ENCODE assay signal across 12 cellular contexts in the genomic region with DNA sequence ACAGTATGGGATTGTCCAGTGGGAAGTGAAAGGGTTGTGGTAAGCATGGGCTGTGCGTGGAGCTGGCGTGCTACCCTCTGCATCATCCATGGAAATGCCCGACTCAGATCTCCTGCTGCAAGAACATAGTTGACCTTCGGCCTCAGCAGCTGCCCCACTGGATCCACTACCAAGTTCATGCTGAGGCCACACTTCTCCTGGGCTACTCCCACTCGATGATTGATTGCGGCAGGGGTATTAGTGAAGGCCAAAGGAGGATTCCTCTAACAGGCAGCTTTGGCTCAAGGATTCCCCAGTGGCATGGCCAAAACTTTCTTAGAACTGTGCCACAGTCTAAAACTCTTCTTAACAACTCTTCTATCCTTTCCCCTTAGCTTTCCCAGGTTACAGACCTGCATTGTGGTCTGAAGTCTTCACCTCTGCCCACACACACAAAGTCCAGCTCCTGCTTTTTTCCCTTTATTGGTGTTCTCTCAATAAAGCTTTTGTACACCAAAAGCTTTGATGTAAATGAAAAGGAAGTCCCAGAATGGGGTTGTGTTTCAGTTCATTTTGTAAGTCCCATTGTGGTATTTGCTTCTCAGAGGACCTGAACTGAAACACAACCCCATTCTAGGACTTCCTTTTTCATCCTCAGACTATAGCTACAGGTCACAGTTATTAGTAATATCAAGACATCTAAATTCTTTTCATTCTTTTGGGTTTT. TPM values are rescaled to one million over a fixed set of nuclear protein-coding genes. Genes with fewer than 3 reads are reported as not detected.
DNase-seq lines count a peak whose midpoint lies in the region; ATAC-seq and TF ChIP-seq lines count a peak whose summit lies in the region.
"Had no signal": no experiment of that assay in that cellular context is flagged by ENCODE, and none has a peak within 500 bp of the region (broad histone marks: within the 10 kb centered on the region; RNA-seq: fewer than 3 reads in every experiment).

No MANE protein-coding gene starts in this region.

- ATAC-seq in activated naive CD8-positive, alpha-beta T cell treated with anti-CD3 and anti-CD28 coated beads, Interleukin-2, amount 10 ng/mL, durations not matched to agents 7 days and 5 days (ENCODE audit: low read depth), result no peak
- ATAC-seq in HG02938 (IDR thresholded peaks at IDR 0.05; ENCODE audit: unreplicated experiment) (peak; percentile 84), psoas muscle (no peak)
- ATAC-seq: pancreas had no signal

- peak overlapping the region; percentile 86 for H3K27ac Mint-ChIP-seq in activated naive CD8-positive, alpha-beta T cell treated with anti-CD3 and anti-CD28 coated beads, Interleukin-2, amount 10 ng/mL, durations not matched to agents 7 days and 5 days
- H3K27ac Mint-ChIP-seq in activated naive CD8-positive, alpha-beta T cell treated with anti-CD3 and anti-CD28 coated beads for 36 hours, result no peak overlapping the region
- H3K27ac Mint-ChIP-seq in endothelial cell (ENCODE audit: unreplicated experiment), result no peak overlapping the region
- H3K27ac Mint-ChIP-seq: H9 had no signal

- H3K27me3 Mint-ChIP-seq in activated naive CD8-positive, alpha-beta T cell treated with anti-CD3 and anti-CD28 coated beads, Interleukin-2, amount 10 ng/mL, durations not matched to agents 7 days and 5 days, result no peaks in the 10 kb centered on the region
- H3K27me3 Mint-ChIP-seq in activated naive CD8-positive, alpha-beta T cell treated with anti-CD3 and anti-CD28 coated beads for 36 hours, result no peaks in the 10 kb centered on the region
- H3K27me3 Mint-ChIP-seq in endothelial cell (ENCODE audit: unreplicated experiment), result no peaks in the 10 kb centered on the region

- H3K36me3 ChIP-seq in psoas muscle (ENCODE audit: insufficient read depth in 1 of 2, low read depth in 1 of 2), result no peaks in the 10 kb centered on the region
- H3K36me3 ChIP-seq: pancreas had no signal

- WGBS in psoas muscle, 3 donors, result 28 to 42% (median 33%) methylated on average over 6 of the region's 6 CpGs

- H3K36me3 Mint-ChIP-seq in activated naive CD8-positive, alpha-beta T cell treated with anti-CD3 and anti-CD28 coated beads, Interleukin-2, amount 10 ng/mL, durations not matched to agents 7 days and 5 days, result peaks cover 4% of the 10 kb centered on the region
- H3K36me3 Mint-ChIP-seq in activated naive CD8-positive, alpha-beta T cell treated with anti-CD3 and anti-CD28 coated beads for 36 hours, result no peaks in the 10 kb centered on the region
- H3K36me3 Mint-ChIP-seq in endothelial cell (ENCODE audit: low read depth, unreplicated experiment), result peaks cover 5% of the 10 kb centered on the region

- no peak for TF ChIP-seq CTCF in NB4 (IDR thresholded peaks at IDR 0.05; ENCODE audit: low read depth, low read length)
- TF ChIP-seq CTCF in psoas muscle (IDR thresholded peaks at IDR 0.05), result no peak
- no peak for TF ChIP-seq CTCF in endothelial cell (IDR thresholded peaks at IDR 0.05; ENCODE audit: unreplicated experiment)

- TF ChIP-seq POLR2A in NB4 (IDR thresholded peaks at IDR 0.05; ENCODE audit: extremely low read depth, insufficient read length), result no peak

- H3K4me1 Mint-ChIP-seq in activated naive CD8-positive, alpha-beta T cell treated with anti-CD3 and anti-CD28 coated beads, Interleukin-2, amount 10 ng/mL, durations not matched to agents 7 days and 5 days, result peaks cover 34% of the 10 kb centered on the region
- peaks cover 31% of the 10 kb centered on the region for H3K4me1 Mint-ChIP-seq in activated naive CD8-positive, alpha-beta T cell treated with anti-CD3 and anti-CD28 coated beads for 36 hours
- H3K4me1 Mint-ChIP-seq in endothelial cell (ENCODE audit: unreplicated experiment), result peaks cover 9% of the 10 kb centered on the region

- H3K27ac ChIP-seq in psoas muscle, result no peak overlapping the region
- H3K27ac ChIP-seq: pancreas had no signal

- intact Hi-C loops in psoas muscle (cut with DNase I), result loop anchor here in 1 of 2 donors (5.0 to 10.0 kb wide), 2 partner anchors 90 to 313 kb away; no protein-coding TSS in a partner anchor

- peak overlapping the region; percentile 59 for H3K4me3 Mint-ChIP-seq in activated naive CD8-positive, alpha-beta T cell treated with anti-CD3 and anti-CD28 coated beads, Interleukin-2, amount 10 ng/mL, durations not matched to agents 7 days and 5 days
- no peak overlapping the region for H3K4me3 Mint-ChIP-seq in activated naive CD8-positive, alpha-beta T cell treated with anti-CD3 and anti-CD28 coated beads for 36 hours
- H3K4me3 Mint-ChIP-seq in endothelial cell (ENCODE audit: unreplicated experiment), result no peak overlapping the region
- H3K4me3 Mint-ChIP-seq: H9 had no signal

- no peaks in the 10 kb centered on the region for H3K9me3 Mint-ChIP-seq in activated naive CD8-positive, alpha-beta T cell treated with anti-CD3 and anti-CD28 coated beads, Interleukin-2, amount 10 ng/mL, durations not matched to agents 7 days and 5 days
- no peaks in the 10 kb centered on the region for H3K9me3 Mint-ChIP-seq in activated naive CD8-positive, alpha-beta T cell treated with anti-CD3 and anti-CD28 coated beads for 36 hours
- H3K9me3 Mint-ChIP-seq in endothelial cell (ENCODE audit: unreplicated experiment), result no peaks in the 10 kb centered on the region
- H3K9me3 Mint-ChIP-seq: H9 had no signal

- no peak for DNase-seq in activated naive CD8-positive, alpha-beta T cell treated with anti-CD3 and anti-CD28 coated beads, Interleukin-2, amount 10 ng/mL, durations not matched to agents 7 days and 5 days
- DNase-seq in activated naive CD8-positive, alpha-beta T cell treated with anti-CD3 and anti-CD28 coated beads for 36 hours, result no peak
- DNase-seq in NB4 (ENCODE audit: low read depth) (peak; percentile 39), NCI-H2029 (lab: John Stamatoyannopoulos, UW) (no peak), NCI-H1105 (lab: John Stamatoyannopoulos, UW) (no peak), psoas muscle (no peak), endothelial cell (ENCODE audit: low spot score) (no peak)
- DNase-seq: activated naive CD4-positive, alpha-beta T cell; H9; pancreas; stimulated activated naive CD4-positive, alpha-beta T cell treated with Interleukin-2 at 50 U/mL for 16 hours had no signal

- no peaks in the 10 kb centered on the region for H3K9me3 ChIP-seq in psoas muscle
- H3K9me3 ChIP-seq: pancreas had no signal

- POLR2A ChIA-PET in activated naive CD8-positive, alpha-beta T cell treated with anti-CD3 and anti-CD28 coated beads, Interleukin-2, amount 10 ng/mL, durations not matched to agents 7 days and 5 days (lab: Charles Lee), result interaction anchor here (2.7 kb wide), 1 partner anchor 27 kb away, joined by 13 read pairs; no protein-coding TSS in a partner anchor

- H3K27me3 ChIP-seq in psoas muscle (ENCODE audit: insufficient read depth in 3 of 3, low read length in 2 of 3), result peaks cover 0 to under 1% (median 0%) of the 10 kb centered on the region in 3 donors
- H3K27me3 ChIP-seq: pancreas had no signal

- H3K4me1 ChIP-seq in psoas muscle, result peaks cover 8% of the 10 kb centered on the region

- no peak overlapping the region for H3K4me3 ChIP-seq in NB4 (ENCODE audit: low read depth, low read length)
- no peak overlapping the region for H3K4me3 ChIP-seq in psoas muscle
- H3K4me3 ChIP-seq: pancreas had no signal

RNA-seq across cellular contexts. Expression of gene TBC1D5, which starts 4.9 kb away (rescaled TPM):
- total RNA-seq in activated naive CD8-positive, alpha-beta T cell treated with anti-CD3 and anti-CD28 coated beads, Interleukin-2, amount 10 ng/mL, durations not matched to agents 7 days and 5 days, result 10 to 100 TPM; 57.3 to 60.9 TPM
- 10 to 100 TPM; 43.7 to 48.5 TPM for total RNA-seq in activated naive CD8-positive, alpha-beta T cell treated with anti-CD3 and anti-CD28 coated beads for 36 hours
- total RNA-seq in psoas muscle (10 to 100 TPM; 10.6 to 20.4 (median 18.2) TPM), endothelial cell (ENCODE audit: unreplicated experiment) (48.2 TPM)
- polyA plus RNA-seq in psoas muscle, result 10 to 100 TPM in 1 of 3 donors, 1 to 10 TPM in 2; 4.3 to 13.3 (median 5.2) TPM
